ENCODE assay signal across 1 cellular context in the genomic region with DNA sequence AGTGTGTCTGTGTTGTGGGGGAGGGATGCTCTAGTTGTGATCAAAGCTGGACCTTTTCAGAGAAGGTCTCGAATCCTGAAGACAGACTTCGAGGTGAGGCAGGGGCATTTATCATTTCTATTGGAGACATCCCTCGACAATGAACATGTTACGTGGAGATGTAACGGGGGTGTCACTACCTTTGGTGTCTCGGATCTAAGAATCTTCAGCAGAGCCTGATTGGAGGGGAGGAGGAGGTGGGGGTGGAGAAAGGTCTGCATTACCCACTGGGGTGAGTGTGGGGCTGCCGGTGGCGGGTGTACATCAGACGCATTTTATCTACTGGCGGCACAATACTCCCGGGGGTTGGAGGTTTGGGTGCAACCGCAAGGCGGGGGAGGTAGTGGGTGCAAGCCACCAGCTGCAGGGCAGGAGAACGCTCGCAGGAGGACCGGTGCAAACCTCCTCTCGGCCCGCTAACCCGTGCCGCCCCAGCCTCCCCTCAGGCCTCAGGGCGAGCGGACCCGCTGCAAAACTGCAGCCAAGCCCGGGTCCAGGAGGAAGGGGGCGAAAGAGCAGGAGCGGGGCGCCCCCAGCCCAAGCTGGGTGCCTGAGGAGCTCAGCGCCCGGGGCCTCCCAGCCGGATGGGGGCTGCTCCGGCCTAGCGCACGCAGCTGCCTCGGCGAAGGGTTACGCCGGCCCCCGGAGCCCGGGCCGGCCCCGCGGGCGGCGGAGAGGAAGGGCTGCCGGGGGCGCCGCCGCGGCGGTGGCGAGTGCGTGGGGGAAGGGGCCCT.
TF ChIP-seq lines count a peak whose summit lies in the region.

No MANE protein-coding gene starts in this region.

TF ChIP-seq in endothelial cell of umbilical vein, 7 proteins besides CTCF, POLR2A, EP300 and RAD21 (continued from another document):
- no peak for TF ChIP-seq EZH2 (IDR thresholded peaks at IDR 0.05; ENCODE audit: borderline replicate concordance, low read depth, low read length, severe bottlenecking)
